1 cellular context compared by ENCODE assay signal in genomic region chr2:55045685-55046221, GRCh38.
TF ChIP-seq lines count a peak whose summit lies in the region.

No MANE protein-coding gene starts in this region.

TF ChIP-seq in IMR-90, 13 proteins besides CTCF, POLR2A, EP300 and RAD21 (continued from another document):
- TF ChIP-seq, protein P1, sequence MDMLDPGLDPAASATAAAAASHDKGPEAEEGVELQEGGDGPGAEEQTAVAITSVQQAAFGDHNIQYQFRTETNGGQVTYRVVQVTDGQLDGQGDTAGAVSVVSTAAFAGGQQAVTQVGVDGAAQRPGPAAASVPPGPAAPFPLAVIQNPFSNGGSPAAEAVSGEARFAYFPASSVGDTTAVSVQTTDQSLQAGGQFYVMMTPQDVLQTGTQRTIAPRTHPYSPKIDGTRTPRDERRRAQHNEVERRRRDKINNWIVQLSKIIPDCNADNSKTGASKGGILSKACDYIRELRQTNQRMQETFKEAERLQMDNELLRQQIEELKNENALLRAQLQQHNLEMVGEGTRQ (IDR thresholded peaks at IDR 0.05; ENCODE audit: low read depth, low read length) = no peak
- TF ChIP-seq MAZ (IDR thresholded peaks at IDR 0.05; ENCODE audit: borderline replicate concordance, low read depth, low read length) = no peak
- no peak for TF ChIP-seq RCOR1 (IDR thresholded peaks at IDR 0.05; ENCODE audit: insufficient replicate concordance, low read length)
- TF ChIP-seq CHD1 (IDR thresholded peaks at IDR 0.05; ENCODE audit: low read depth, low read length) = no peak
- TF ChIP-seq MXI1 (IDR thresholded peaks at IDR 0.05; ENCODE audit: borderline replicate concordance, low read depth, low read length) = no peak
- TF ChIP-seq, protein P2, sequence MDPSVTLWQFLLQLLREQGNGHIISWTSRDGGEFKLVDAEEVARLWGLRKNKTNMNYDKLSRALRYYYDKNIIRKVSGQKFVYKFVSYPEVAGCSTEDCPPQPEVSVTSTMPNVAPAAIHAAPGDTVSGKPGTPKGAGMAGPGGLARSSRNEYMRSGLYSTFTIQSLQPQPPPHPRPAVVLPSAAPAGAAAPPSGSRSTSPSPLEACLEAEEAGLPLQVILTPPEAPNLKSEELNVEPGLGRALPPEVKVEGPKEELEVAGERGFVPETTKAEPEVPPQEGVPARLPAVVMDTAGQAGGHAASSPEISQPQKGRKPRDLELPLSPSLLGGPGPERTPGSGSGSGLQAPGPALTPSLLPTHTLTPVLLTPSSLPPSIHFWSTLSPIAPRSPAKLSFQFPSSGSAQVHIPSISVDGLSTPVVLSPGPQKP (IDR thresholded peaks at IDR 0.05; ENCODE audit: borderline replicate concordance, low read depth, low read length) = no peak
- no peak; the same call in 1 of the 2 replicates for TF ChIP-seq BHLHE40 (IDR thresholded peaks at IDR 0.05; ENCODE audit: low read depth, low read length)
- no peak for TF ChIP-seq CEBPB (IDR thresholded peaks at IDR 0.05; ENCODE audit: low read depth, low read length)
- no peak for TF ChIP-seq SMC3 (IDR thresholded peaks at IDR 0.05; ENCODE audit: low read depth, low read length)
- no peak for TF ChIP-seq FOS (IDR thresholded peaks at IDR 0.05; ENCODE audit: low read depth, low read length)
